Comparison of ENCODE assay signal across 8 cellular contexts in genomic region chr18:21685556-21685981, GRCh38. TPM values are rescaled to one million over a fixed set of nuclear protein-coding genes. Genes with fewer than 3 reads are reported as not detected.
DNase-seq lines count a peak whose midpoint lies in the region; ATAC-seq, FAIRE-seq and TF ChIP-seq lines count a peak whose summit lies in the region.
"Not testable (repeated sequence)": the region's sequence is repeated elsewhere in the genome, so short reads cannot be mapped to it uniquely, and the experiment has no call there.

No MANE protein-coding gene starts in this region.

- H3K36me3 ChIP-seq in GM12878 (ENCODE audit: control insufficient read depth in 2 of 2, insufficient read depth in 2 of 2, low read length in 1 of 2): not testable (repeated sequence)
- H3K36me3 ChIP-seq in spleen: peaks cover 0 to 20% (median 5%) of the 10 kb centered on the region in 6 donors

- peaks cover 26% of the 10 kb centered on the region for H3K4me1 ChIP-seq in GM12878 (ENCODE audit: control insufficient read depth, insufficient read depth, low read length)
- H3K4me1 ChIP-seq in spleen: peaks cover 9 to 54% (median 31%) of the 10 kb centered on the region in 6 donors

- H3K4me3 ChIP-seq in GM12878, spleen: not testable (repeated sequence)

- not testable (repeated sequence) for H2AFZ ChIP-seq in GM12878 (ENCODE audit: control insufficient read depth, low read depth, low read length)

- not testable (repeated sequence) for H3K79me2 ChIP-seq in GM12878 (ENCODE audit: control insufficient read depth, insufficient read depth, low read length)

- H3K9ac ChIP-seq in GM12878 (ENCODE audit: control insufficient read depth, insufficient read depth, low read length): not testable (repeated sequence)

- intact Hi-C loops in GM12878 (cut with micrococcal nuclease; ENCODE audit: unreplicated experiment): loop anchor here (2.0 to 10.0 kb wide), 4 partner anchors 19 to 169 kb away; partner anchors contain the start of genes ABHD3 and ESCO1
- intact Hi-C loops in spleen (cut with DNase I; ENCODE audit: low total_unique reads): not testable (repeated sequence)

- ATAC-seq in GM18873 (IDR thresholded peaks at IDR 0.05; ENCODE audit: low FRiP score, unreplicated experiment) (peak; percentile 69), GM21381 (IDR thresholded peaks at IDR 0.05; ENCODE audit: unreplicated experiment) (peak; percentile 69), HG02763 (IDR thresholded peaks at IDR 0.05; ENCODE audit: unreplicated experiment) (peak; percentile 82), HG03139 (IDR thresholded peaks at IDR 0.05; ENCODE audit: unreplicated experiment) (peak; percentile 69), GM12878 (peak; percentile 93)

- H3K9me3 ChIP-seq in GM12878 (replicated peaks; ENCODE audit: control insufficient read depth, insufficient read depth, low read length): not testable (repeated sequence)
- peaks cover 0 to 13% (median 11%) of the 10 kb centered on the region in 8 donors for H3K9me3 ChIP-seq in spleen

- FAIRE-seq in GM12878 (lab: Jason Lieb, UNC): peak; percentile 68

- not testable (repeated sequence) for BruUV-seq in GM12878 (replicated peaks; lab: Mats Ljungman, UMichigan)

- H3K4me2 ChIP-seq in GM12878 (ENCODE audit: control insufficient read depth, insufficient read depth): peak overlapping the region; percentile 58

- not testable (repeated sequence) for TF ChIP-seq POLR2A in GM12878 (IDR thresholded peaks at IDR 0.05; ENCODE audit: low read depth, low read length); spleen (IDR thresholded peaks at IDR 0.05)

- not testable (repeated sequence) for TF ChIP-seq EP300 in GM12878 (IDR thresholded peaks at IDR 0.05; ENCODE audit: borderline replicate concordance in 1 of 2, control insufficient read depth in 1 of 2, low read depth in 2 of 2, low read length in 2 of 2)

- WGBS in GM12878 (ENCODE audit: insufficient coverage, insufficient replicate concordance, low lambda C conversion rate, missing lambda C conversion rate): 1% methylated on average over 12 of the region's 12 CpGs
- 69 to 83% (median 73%) methylated on average over 12 of the region's 12 CpGs for WGBS in spleen, 5 donors

- DNase-seq in DMS79 treated with DMSO at 0.1 percent for 48 hours (lab: John Stamatoyannopoulos, UW) (peak; percentile 60), NAMALWA (ENCODE audit: low spot score) (peak; percentile 88), GM12878 (ENCODE audit: low read depth, low spot score) (peak; percentile 52), spleen (peak; percentile 82)

- POLR2A ChIA-PET in GM12878 (lab: Charles Lee): interaction anchor here (1.1 to 1.3 kb wide), 3 partner anchors 10 to 55 kb away, joined by 3 to 4 read pairs (median 4); partner anchors contain the start of gene MIB1

- not testable (repeated sequence) for H3K27me3 ChIP-seq in GM12878 (replicated peaks in 1 of 2; ENCODE audit: control insufficient read depth in 2 of 2, insufficient read depth in 2 of 2, low read length in 1 of 2); spleen (replicated peaks in 1 of 7)

- SMC1A ChIA-PET in GM12878 (lab: Charles Lee; ENCODE audit: uncharacterized antibody, unreplicated experiment): interaction anchor here (1.1 to 2.2 kb wide), 7 partner anchors 9 to 84 kb away, joined by 3 to 7 read pairs (median 5); partner anchors contain the start of gene MIB1

- TF ChIP-seq RAD21 in GM12878 (IDR thresholded peaks at IDR 0.05; ENCODE audit: insufficient read depth, low read depth, low read length): not testable (repeated sequence)

- CTCF ChIA-PET in GM12878 (lab: Yijun Ruan, JAX): interaction anchor here (0.6 to 1.2 kb wide), 5 partner anchors 11 to 85 kb away, joined by 3 to 6 read pairs (median 3); partner anchors contain the start of genes ABHD3 and ESCO1

- H4K20me1 ChIP-seq in GM12878 (ENCODE audit: control insufficient read depth, insufficient read depth): not testable (repeated sequence)

- in situ Hi-C loops in GM12878 (cut with MboI): loop anchor here (25.0 kb wide), 1 partner anchor 573 kb away; the partner anchor contains the start of gene ROCK1

- peak overlapping the region; percentile 39 for H3K27ac ChIP-seq in GM12878 (ENCODE audit: control insufficient read depth, insufficient read depth)
- peak overlapping the region in 5 of 8 donors; percentile 41 to 56 (median 48) for H3K27ac ChIP-seq in spleen

- RAD21 ChIA-PET in GM12878 (lab: Charles Lee; ENCODE audit: unreplicated experiment): interaction anchor here (1.2 to 1.8 kb wide), 4 partner anchors 16 to 57 kb away, joined by 3 to 11 read pairs (median 4); partner anchors contain the start of genes ABHD3 and MIB1

- TF ChIP-seq CTCF in GM12878 (IDR thresholded peaks at IDR 0.05 in 2 of 3, conservative IDR thresholded peaks at IDR 0.05 in 1 of 3; ENCODE audit: control insufficient read depth in 2 of 3, extremely low read depth in 1 of 3, insufficient read depth in 1 of 3, low read depth in 3 of 3, low read length in 3 of 3); spleen (IDR thresholded peaks at IDR 0.05 in 8 of 11, conservative IDR thresholded peaks at IDR 0.05 in 3 of 11): not testable (repeated sequence)

TF ChIP-seq in GM12878, 131 proteins besides CTCF, POLR2A, EP300 and RAD21 (continues in another document):
- 0 out of 2 replicates have a peak, but pooled peaks have one; percentile 29 for TF ChIP-seq TCF12 (IDR thresholded peaks at IDR 0.05; ENCODE audit: low read depth, low read length)
- peak; percentile 83 to 96 for TF ChIP-seq BHLHE40 (IDR thresholded peaks at IDR 0.05; ENCODE audit: borderline replicate concordance in 1 of 2, low read depth in 2 of 2, low read length in 1 of 2)
- TF ChIP-seq, protein P1, sequence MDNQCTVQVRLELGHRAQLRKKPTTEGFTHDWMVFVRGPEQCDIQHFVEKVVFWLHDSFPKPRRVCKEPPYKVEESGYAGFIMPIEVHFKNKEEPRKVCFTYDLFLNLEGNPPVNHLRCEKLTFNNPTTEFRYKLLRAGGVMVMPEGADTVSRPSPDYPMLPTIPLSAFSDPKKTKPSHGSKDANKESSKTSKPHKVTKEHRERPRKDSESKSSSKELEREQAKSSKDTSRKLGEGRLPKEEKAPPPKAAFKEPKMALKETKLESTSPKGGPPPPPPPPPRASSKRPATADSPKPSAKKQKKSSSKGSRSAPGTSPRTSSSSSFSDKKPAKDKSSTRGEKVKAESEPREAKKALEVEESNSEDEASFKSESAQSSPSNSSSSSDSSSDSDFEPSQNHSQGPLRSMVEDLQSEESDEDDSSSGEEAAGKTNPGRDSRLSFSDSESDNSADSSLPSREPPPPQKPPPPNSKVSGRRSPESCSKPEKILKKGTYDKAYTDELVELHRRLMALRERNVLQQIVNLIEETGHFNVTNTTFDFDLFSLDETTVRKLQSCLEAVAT (IDR thresholded peaks at IDR 0.05): peak; percentile 57; the same call in 1 of the 2 replicates
- 0 out of 2 replicates have a peak, but pooled peaks have one; percentile 37 for TF ChIP-seq MTA2 (IDR thresholded peaks at IDR 0.05; ENCODE audit: low read depth)
- 0 out of 2 replicates have a peak, but pooled peaks have one; percentile 32 for TF ChIP-seq TCF3 (IDR thresholded peaks at IDR 0.05; ENCODE audit: borderline replicate concordance, insufficient read depth, low read depth, low read length)
- TF ChIP-seq IKZF2 (IDR thresholded peaks at IDR 0.05): peak; percentile 72 to 80
- TF ChIP-seq IKZF1 (conservative IDR thresholded peaks at IDR 0.05): peak; percentile 53
- TF ChIP-seq JUNB (IDR thresholded peaks at IDR 0.05): peak; percentile 42; the same call in 1 of the 2 replicates
- peak; percentile 55 for TF ChIP-seq NFIC (IDR thresholded peaks at IDR 0.05; ENCODE audit: low read depth, low read length)

RNA-seq across cellular contexts. Expression of gene ABHD3, which starts 19.0 kb away (rescaled TPM):
- 59.0 and 63.9 TPM in 2 replicates for total RNA-seq in GM12878 (2013; cell fraction: nucleolus; rRNA removed)
- 18.8 and 23.2 TPM in 2 replicates for total RNA-seq in GM12878 (2014; rRNA removed)
- total RNA-seq in GM12878 (2014; rRNA removed; fragmentation: Illumina TruSeq; extraction: Trizol): 17.2 and 19.5 TPM in 2 replicates
- total RNA-seq in GM12878 (2021): 16.1 and 18.5 TPM in 2 replicates
- 7.7 TPM for polyA plus RNA-seq in GM12878 (2011; ENCODE audit: low read depth)
- 33.6 and 45.3 TPM in 2 replicates for polyA plus RNA-seq in GM12878 (2011; rRNA removed)
- 13.6 and 13.9 TPM in 2 replicates for polyA plus RNA-seq in GM12878 (2011; cell fraction: cytosol; rRNA removed)
- polyA plus RNA-seq in GM12878 (2011; cell fraction: nucleus; rRNA removed): 46.2 and 59.6 TPM in 2 replicates
- polyA plus RNA-seq in GM12878 (2012): 11.9 and 14.2 TPM in 2 replicates
- polyA plus RNA-seq in GM12878 (2014; fragmentation: Illumina TruSeq; extraction: Trizol): 14.4 and 16.5 TPM in 2 replicates
- 10 to 100 TPM in 1 of 2 experiments, 1 to 10 TPM in 1; 4.9 to 11.9 TPM for polyA plus RNA-seq in GM12878 (2014; fragmentation: Nextera tagmentation; extraction: Ambion mirVana)
- polyA plus RNA-seq in GM12878 (2014; rRNA removed): 17.9 and 19.6 TPM in 2 replicates
- polyA plus RNA-seq in GM12878 (2016; fragmentation: Nextera tagmentation; extraction: Ambion mirVana): 10 to 100 TPM; 43.0 to 49.8 TPM
- polyA minus RNA-seq in GM12878 (2011; rRNA and poly(A)+ RNA removed): 21.6 and 30.1 TPM in 2 replicates
- 8.8 and 12.4 TPM in 2 replicates for polyA minus RNA-seq in GM12878 (2011; cell fraction: cytosol; rRNA and poly(A)+ RNA removed)
- polyA minus RNA-seq in GM12878 (2011; cell fraction: nucleus; rRNA and poly(A)+ RNA removed): 21.3 and 34.9 TPM in 2 replicates
- 10 to 100 TPM; 23.8 to 34.8 (median 29.0) TPM for total RNA-seq in spleen
- 10 to 100 TPM; 25.3 to 34.4 (median 25.9) TPM for polyA plus RNA-seq in spleen

RNA-seq across cellular contexts. Expression of gene MIB1, which starts 55.0 kb away (rescaled TPM):
- total RNA-seq in GM12878 (2013; cell fraction: nucleolus; rRNA removed): 33.1 and 33.5 TPM in 2 replicates
- total RNA-seq in GM12878 (2014; rRNA removed): 18.2 and 24.6 TPM in 2 replicates
- 23.0 and 26.1 TPM in 2 replicates for total RNA-seq in GM12878 (2014; rRNA removed; fragmentation: Illumina TruSeq; extraction: Trizol)
- total RNA-seq in GM12878 (2021): 27.5 and 29.5 TPM in 2 replicates
- 7.1 TPM for polyA plus RNA-seq in GM12878 (2011; ENCODE audit: low read depth)
- polyA plus RNA-seq in GM12878 (2011; rRNA removed): 19.4 and 31.0 TPM in 2 replicates
- polyA plus RNA-seq in GM12878 (2011; cell fraction: cytosol; rRNA removed): 6.9 and 9.3 TPM in 2 replicates
- 16.8 and 18.7 TPM in 2 replicates for polyA plus RNA-seq in GM12878 (2011; cell fraction: nucleus; rRNA removed)
- polyA plus RNA-seq in GM12878 (2012): 8.7 and 11.5 TPM in 2 replicates
- 13.2 and 17.6 TPM in 2 replicates for polyA plus RNA-seq in GM12878 (2014; fragmentation: Illumina TruSeq; extraction: Trizol)
- 1 to 10 TPM; 3.6 to 4.8 TPM for polyA plus RNA-seq in GM12878 (2014; fragmentation: Nextera tagmentation; extraction: Ambion mirVana)
- polyA plus RNA-seq in GM12878 (2014; rRNA removed): 6.6 and 7.7 TPM in 2 replicates
- polyA plus RNA-seq in GM12878 (2016; fragmentation: Nextera tagmentation; extraction: Ambion mirVana): 1 to 10 TPM; 2.3 to 4.8 TPM
- 66.3 and 125 TPM in 2 replicates for polyA minus RNA-seq in GM12878 (2011; rRNA and poly(A)+ RNA removed)
- 31.9 and 33.6 TPM in 2 replicates for polyA minus RNA-seq in GM12878 (2011; cell fraction: cytosol; rRNA and poly(A)+ RNA removed)
- polyA minus RNA-seq in GM12878 (2011; cell fraction: nucleus; rRNA and poly(A)+ RNA removed): 13.3 and 16.5 TPM in 2 replicates
- total RNA-seq in spleen: 10 to 100 TPM; 22.0 to 33.3 (median 28.7) TPM
- 1 to 10 TPM; 2.7 to 4.1 (median 3.1) TPM for polyA plus RNA-seq in spleen
